In the genomic region with DNA sequence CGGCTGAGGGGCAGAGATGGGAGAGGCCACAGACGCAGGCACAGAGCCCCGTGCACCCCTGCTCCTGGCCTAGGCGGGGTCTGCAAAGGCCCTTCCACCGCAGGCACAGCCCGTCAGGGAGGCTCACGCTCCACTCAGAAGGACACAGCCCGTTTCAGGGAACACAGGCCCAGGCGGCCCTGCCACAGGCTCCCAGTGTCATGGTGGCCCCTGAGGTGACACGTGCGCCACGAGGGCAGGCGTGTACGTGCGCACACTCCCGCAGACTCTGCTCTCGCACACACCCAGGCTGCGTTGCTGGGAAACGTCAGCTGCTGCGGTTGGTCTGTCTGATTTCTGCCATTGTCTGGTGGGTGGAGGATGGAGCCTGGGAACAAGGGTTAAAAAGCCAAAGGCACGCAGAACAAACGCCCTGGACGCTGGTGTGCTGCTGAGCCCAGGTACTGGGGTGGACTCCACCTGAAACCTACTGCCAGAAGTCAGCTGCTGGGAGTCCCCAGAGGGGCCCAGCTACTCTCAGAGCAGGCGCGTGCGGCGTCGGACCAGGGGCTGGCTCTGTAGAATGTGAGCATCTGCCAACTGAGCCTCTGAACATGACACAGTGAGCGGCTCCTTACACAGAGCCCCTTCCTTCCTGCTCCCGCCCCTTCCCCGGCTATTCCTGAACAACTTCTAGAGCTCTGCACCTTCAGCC, we compare ENCODE assay signal across 1 cellular context.
TF ChIP-seq lines count a peak whose summit lies in the region.

No MANE protein-coding gene starts in this region.

TF ChIP-seq in endothelial cell of umbilical vein, 7 proteins besides CTCF, POLR2A, EP300 and RAD21:
- TF ChIP-seq FOS (IDR thresholded peaks at IDR 0.05; ENCODE audit: borderline replicate concordance, insufficient read depth, low read length): no peak
- no peak for TF ChIP-seq EZH2 (IDR thresholded peaks at IDR 0.05; ENCODE audit: borderline replicate concordance, low read depth, low read length, severe bottlenecking)
- no peak for TF ChIP-seq JUN (IDR thresholded peaks at IDR 0.05; ENCODE audit: borderline replicate concordance, insufficient read depth, insufficient read length, low read depth)
- no peak for TF ChIP-seq GATA2 (IDR thresholded peaks at IDR 0.05; ENCODE audit: insufficient read depth, insufficient read length, low read depth, low read length)
- TF ChIP-seq, protein P1, sequence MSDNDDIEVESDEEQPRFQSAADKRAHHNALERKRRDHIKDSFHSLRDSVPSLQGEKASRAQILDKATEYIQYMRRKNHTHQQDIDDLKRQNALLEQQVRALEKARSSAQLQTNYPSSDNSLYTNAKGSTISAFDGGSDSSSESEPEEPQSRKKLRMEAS (IDR thresholded peaks at IDR 0.05; ENCODE audit: insufficient read depth, insufficient read length): no peak
- no peak for TF ChIP-seq MYC (IDR thresholded peaks at IDR 0.05; ENCODE audit: low read depth, low read length)
- TF ChIP-seq POLR2AphosphoS5 (IDR thresholded peaks at IDR 0.05; ENCODE audit: insufficient read depth, low read depth, low read length): no peak
